19 cellular contexts compared by ENCODE assay signal in genomic region chr12:50198829-50199228, GRCh38. TPM values are rescaled to one million over a fixed set of nuclear protein-coding genes. Genes with fewer than 3 reads are reported as not detected.
DNase-seq lines count a peak whose midpoint lies in the region; ATAC-seq, FAIRE-seq and TF ChIP-seq lines count a peak whose summit lies in the region.
"Had no signal": no experiment of that assay in that cellular context is flagged by ENCODE, and none has a peak within 500 bp of the region (broad histone marks: within the 10 kb centered on the region; RNA-seq: fewer than 3 reads in every experiment).

No MANE protein-coding gene starts in this region.

- no peak for TF ChIP-seq EP300 in esophagus muscularis mucosa (IDR thresholded peaks at IDR 0.05)

- no peak overlapping the region for H3K4me3 ChIP-seq in esophagus muscularis mucosa
- H3K4me3 ChIP-seq: BLaER1, HAP-1 had no signal

- ATAC-seq in activated CD4-positive, alpha-beta T cell treated with anti-CD3 and anti-CD28 coated beads for 36 hours: no peak
- ATAC-seq: HepG2 had no signal

- H3K9me3 ChIP-seq in esophagus muscularis mucosa: no peaks in the 10 kb centered on the region
- H3K9me3 ChIP-seq: BLaER1, Caco-2, HAP-1 had no signal

- 72% methylated on average over 5 of the region's 5 CpGs for WGBS in esophagus muscularis mucosa

- TF ChIP-seq POLR2A in GM12892 (IDR thresholded peaks at IDR 0.05; ENCODE audit: low read depth, low read length) (no peak), esophagus muscularis mucosa (IDR thresholded peaks at IDR 0.05; ENCODE audit: low read depth) (no peak)

- H3K27ac Mint-ChIP-seq in activated CD4-positive, alpha-beta T cell treated with anti-CD3 and anti-CD28 coated beads for 36 hours: peak overlapping the region; percentile 13
- no peak overlapping the region for H3K27ac Mint-ChIP-seq in activated CD4-positive, alpha-beta T cell treated with anti-CD3 and anti-CD28 coated beads, Interleukin-2, amount 10 ng/mL, durations not matched to agents 24 days and 14 days
- peak overlapping the region; percentile 51 for H3K27ac Mint-ChIP-seq in progenitor cell of endocrine pancreas

- peaks cover 19 to 90% (median 69%) of the 10 kb centered on the region in 4 donors for H3K36me3 ChIP-seq in esophagus muscularis mucosa

- H3K27me3 ChIP-seq in esophagus muscularis mucosa: no peaks in the 10 kb centered on the region
- H3K27me3 ChIP-seq: BLaER1 had no signal

- peaks cover 0 to 11% (median 3%) of the 10 kb centered on the region in 4 donors for H3K4me1 ChIP-seq in esophagus muscularis mucosa
- H3K4me1 ChIP-seq: BLaER1 had no signal

- H3K27me3 Mint-ChIP-seq in activated CD4-positive, alpha-beta T cell treated with anti-CD3 and anti-CD28 coated beads for 36 hours: no peaks in the 10 kb centered on the region
- no peaks in the 10 kb centered on the region for H3K27me3 Mint-ChIP-seq in activated CD4-positive, alpha-beta T cell treated with anti-CD3 and anti-CD28 coated beads, Interleukin-2, amount 10 ng/mL, durations not matched to agents 24 days and 14 days
- no peaks in the 10 kb centered on the region for H3K27me3 Mint-ChIP-seq in progenitor cell of endocrine pancreas
- H3K27me3 Mint-ChIP-seq: CD8-positive, alpha-beta memory T cell had no signal

- no peak for TF ChIP-seq CTCF in progenitor cell of endocrine pancreas (IDR thresholded peaks at IDR 0.05; ENCODE audit: unreplicated experiment)
- no peak for TF ChIP-seq CTCF in esophagus muscularis mucosa (IDR thresholded peaks at IDR 0.05)

- H3K4me1 Mint-ChIP-seq in activated CD4-positive, alpha-beta T cell treated with anti-CD3 and anti-CD28 coated beads for 36 hours: peaks cover 5% of the 10 kb centered on the region
- peaks cover 6% of the 10 kb centered on the region for H3K4me1 Mint-ChIP-seq in activated CD4-positive, alpha-beta T cell treated with anti-CD3 and anti-CD28 coated beads, Interleukin-2, amount 10 ng/mL, durations not matched to agents 24 days and 14 days
- peaks cover 15% of the 10 kb centered on the region for H3K4me1 Mint-ChIP-seq in progenitor cell of endocrine pancreas (ENCODE audit: low read depth)
- H3K4me1 Mint-ChIP-seq: CD8-positive, alpha-beta memory T cell had no signal

- no peak for DNase-seq in activated CD4-positive, alpha-beta T cell treated with anti-CD3 and anti-CD28 coated beads for 36 hours
- no peak for DNase-seq in activated CD4-positive, alpha-beta T cell treated with anti-CD3 and anti-CD28 coated beads, Interleukin-2, amount 10 ng/mL, durations not matched to agents 24 days and 14 days
- DNase-seq in epithelial cell of prostate (ENCODE audit: low read depth, low spot score): no peak
- no peak for DNase-seq in progenitor cell of endocrine pancreas (ENCODE audit: low spot score, unreplicated experiment)
- DNase-seq in hepatic stellate cell (ENCODE audit: low spot score): no peak
- no peak for DNase-seq in GM12892 (ENCODE audit: insufficient read length)
- DNase-seq in esophagus muscularis mucosa (ENCODE audit: extremely low spot score): no peak
- DNase-seq: AML-193; Caco-2; CD8-positive, alpha-beta memory T cell; DND-41; GDM1 had no signal

- POLR2A ChIA-PET in activated CD4-positive, alpha-beta T cell treated with anti-CD3 and anti-CD28 coated beads for 36 hours (lab: Charles Lee): no interaction called here

- H3K27ac ChIP-seq in epithelial cell of prostate (peak overlapping the region; percentile 99), esophagus muscularis mucosa (replicated peaks in 1 of 4) (no peak overlapping the region)
- H3K27ac ChIP-seq: 22Rv1, BLaER1 had no signal

- FAIRE-seq in GM12892 (lab: Jason Lieb, UNC): no peak
- FAIRE-seq: GM19239, H1, HepG2, HTR-8/SVneo had no signal

- no peak overlapping the region for H3K4me3 Mint-ChIP-seq in activated CD4-positive, alpha-beta T cell treated with anti-CD3 and anti-CD28 coated beads for 36 hours
- no peak overlapping the region for H3K4me3 Mint-ChIP-seq in activated CD4-positive, alpha-beta T cell treated with anti-CD3 and anti-CD28 coated beads, Interleukin-2, amount 10 ng/mL, durations not matched to agents 24 days and 14 days
- no peak overlapping the region for H3K4me3 Mint-ChIP-seq in progenitor cell of endocrine pancreas (ENCODE audit: low read depth)
- H3K4me3 Mint-ChIP-seq: CD8-positive, alpha-beta memory T cell had no signal

- intact Hi-C loops in activated CD4-positive, alpha-beta T cell treated with anti-CD3 and anti-CD28 coated beads for 36 hours (cut with DNase I, micrococcal nuclease): no loop called here
- intact Hi-C loops in activated CD4-positive, alpha-beta T cell treated with anti-CD3 and anti-CD28 coated beads, Interleukin-2, amount 10 ng/mL, durations not matched to agents 24 days and 14 days (cut with micrococcal nuclease): no loop called here
- intact Hi-C loops in esophagus muscularis mucosa (cut with DNase I): no loop called here

- no peaks in the 10 kb centered on the region for H3K9me3 Mint-ChIP-seq in activated CD4-positive, alpha-beta T cell treated with anti-CD3 and anti-CD28 coated beads for 36 hours (ENCODE audit: low read depth)
- no peaks in the 10 kb centered on the region for H3K9me3 Mint-ChIP-seq in activated CD4-positive, alpha-beta T cell treated with anti-CD3 and anti-CD28 coated beads, Interleukin-2, amount 10 ng/mL, durations not matched to agents 24 days and 14 days
- H3K9me3 Mint-ChIP-seq in progenitor cell of endocrine pancreas (ENCODE audit: low read depth): no peaks in the 10 kb centered on the region
- H3K9me3 Mint-ChIP-seq: CD8-positive, alpha-beta memory T cell had no signal

- CTCF ChIA-PET in activated CD4-positive, alpha-beta T cell treated with anti-CD3 and anti-CD28 coated beads for 36 hours (lab: Charles Lee): interaction anchor here (1.5 kb wide), 1 partner anchor 67 kb away, joined by 3 read pairs; no protein-coding TSS in a partner anchor

- H3K36me3 Mint-ChIP-seq in activated CD4-positive, alpha-beta T cell treated with anti-CD3 and anti-CD28 coated beads for 36 hours (ENCODE audit: low read depth): peaks cover 41% of the 10 kb centered on the region
- H3K36me3 Mint-ChIP-seq in activated CD4-positive, alpha-beta T cell treated with anti-CD3 and anti-CD28 coated beads, Interleukin-2, amount 10 ng/mL, durations not matched to agents 24 days and 14 days (ENCODE audit: low read depth): peaks cover 43% of the 10 kb centered on the region
- H3K36me3 Mint-ChIP-seq in progenitor cell of endocrine pancreas (ENCODE audit: insufficient read depth): peaks cover 15% of the 10 kb centered on the region

RNA-seq across cellular contexts. Expression of gene CERS5, which starts 31.7 kb away (rescaled TPM):
- total RNA-seq in activated CD4-positive, alpha-beta T cell treated with anti-CD3 and anti-CD28 coated beads for 36 hours: 10 to 100 TPM; 49.4 to 64.4 TPM
- total RNA-seq in activated CD4-positive, alpha-beta T cell treated with anti-CD3 and anti-CD28 coated beads, Interleukin-2, amount 10 ng/mL, durations not matched to agents 24 days and 14 days: 62.6 and 66.5 TPM in 2 replicates
- total RNA-seq in progenitor cell of endocrine pancreas: 66.5 and 69.1 TPM in 2 replicates
- polyA plus RNA-seq in GM12892 (2012; ENCODE audit: missing spikeins): 40.3 TPM
- total RNA-seq in esophagus muscularis mucosa: 10 to 100 TPM; 23.0 to 33.6 (median 27.5) TPM
